Comparison of ENCODE assay signal across 15 cellular contexts in genomic region chr5:147904110-147904509, GRCh38. TPM values are rescaled to one million over a fixed set of nuclear protein-coding genes. Genes with fewer than 3 reads are reported as not detected.
DNase-seq lines count a peak whose midpoint lies in the region; ATAC-seq, FAIRE-seq and TF ChIP-seq lines count a peak whose summit lies in the region.
"Had no signal": no experiment of that assay in that cellular context is flagged by ENCODE, and none has a peak within 500 bp of the region (broad histone marks: within the 10 kb centered on the region; RNA-seq: fewer than 3 reads in every experiment).

No MANE protein-coding gene starts in this region.

- H3K27me3 Mint-ChIP-seq in WTC11 (ENCODE audit: low read depth) (no peaks in the 10 kb centered on the region), type B pancreatic cell (no peaks in the 10 kb centered on the region)
- H3K27me3 Mint-ChIP-seq in activated CD4-positive, alpha-beta memory T cell treated with anti-CD3 and anti-CD28 coated beads, Interleukin-2, amount 10 ng/mL, durations not matched to agents 7 days and 5 days: no peaks in the 10 kb centered on the region

- TF ChIP-seq CTCF in WTC11 (IDR thresholded peaks at IDR 0.05) (no peak), type B pancreatic cell (conservative IDR thresholded peaks at IDR 0.05) (no peak)

- H3K9me3 Mint-ChIP-seq in WTC11 (no peaks in the 10 kb centered on the region), type B pancreatic cell (no peaks in the 10 kb centered on the region)
- H3K9me3 Mint-ChIP-seq in activated CD4-positive, alpha-beta memory T cell treated with anti-CD3 and anti-CD28 coated beads, Interleukin-2, amount 10 ng/mL, durations not matched to agents 7 days and 5 days: no peaks in the 10 kb centered on the region
- H3K9me3 Mint-ChIP-seq: CD8-positive, alpha-beta memory T cell had no signal

- CTCF ChIA-PET in WTC11 (lab: Charles Lee): no interaction called here
- CTCF ChIA-PET in activated CD4-positive, alpha-beta memory T cell treated with anti-CD3 and anti-CD28 coated beads, Interleukin-2, amount 10 ng/mL, durations not matched to agents 7 days and 5 days (lab: Charles Lee): no interaction called here

- H3K4me3 Mint-ChIP-seq in WTC11 (no peak overlapping the region), type B pancreatic cell (no peak overlapping the region)
- no peak overlapping the region for H3K4me3 Mint-ChIP-seq in activated CD4-positive, alpha-beta memory T cell treated with anti-CD3 and anti-CD28 coated beads, Interleukin-2, amount 10 ng/mL, durations not matched to agents 7 days and 5 days
- H3K4me3 Mint-ChIP-seq: CD8-positive, alpha-beta memory T cell had no signal

- no peaks in the 10 kb centered on the region for H3K36me3 Mint-ChIP-seq in WTC11
- no peaks in the 10 kb centered on the region for H3K36me3 Mint-ChIP-seq in type B pancreatic cell
- H3K36me3 Mint-ChIP-seq in activated CD4-positive, alpha-beta memory T cell treated with anti-CD3 and anti-CD28 coated beads, Interleukin-2, amount 10 ng/mL, durations not matched to agents 7 days and 5 days (ENCODE audit: low read depth): no peaks in the 10 kb centered on the region
- H3K36me3 Mint-ChIP-seq: CD8-positive, alpha-beta memory T cell had no signal

- peak; percentile 59 for DNase-seq in M059J (ENCODE audit: low read depth)
- no peak for DNase-seq in WTC11 (ENCODE audit: low spot score)
- no peak for DNase-seq in type B pancreatic cell (ENCODE audit: extremely low spot score, unreplicated experiment)
- no peak for DNase-seq in SKM-1 treated with dmso at 0.1 percent for 144 hours (lab: John Stamatoyannopoulos, UW; ENCODE audit: unreplicated experiment)
- no peak for DNase-seq in activated CD4-positive, alpha-beta memory T cell treated with anti-CD3 and anti-CD28 coated beads, Interleukin-2, amount 10 ng/mL, durations not matched to agents 7 days and 5 days
- DNase-seq in middle frontal gyrus (ENCODE audit: extremely low spot score, low spot score): no peak
- DNase-seq: CD8-positive, alpha-beta memory T cell; DMS 273 treated with DMSO at 0.1 percent for 48 hours; MM.1S; NCI-H1930; NCI-H226; NCI-H526 treated with DMSO at 0.1 percent for 48 hours; Right ventricle myocardium superior had no signal

- H3K27ac Mint-ChIP-seq in WTC11 (peak overlapping the region; percentile 24; the same call in 1 of the 2 replicates), type B pancreatic cell (peak overlapping the region; percentile 35)
- no peak overlapping the region for H3K27ac Mint-ChIP-seq in activated CD4-positive, alpha-beta memory T cell treated with anti-CD3 and anti-CD28 coated beads, Interleukin-2, amount 10 ng/mL, durations not matched to agents 7 days and 5 days
- H3K27ac Mint-ChIP-seq: CD8-positive, alpha-beta memory T cell had no signal

- POLR2A ChIA-PET in WTC11 (lab: Charles Lee): no interaction called here
- POLR2A ChIA-PET in activated CD4-positive, alpha-beta memory T cell treated with anti-CD3 and anti-CD28 coated beads, Interleukin-2, amount 10 ng/mL, durations not matched to agents 7 days and 5 days (lab: Charles Lee): no interaction called here

- H3K4me1 Mint-ChIP-seq in WTC11 (peaks cover 24% of the 10 kb centered on the region), type B pancreatic cell (ENCODE audit: unreplicated experiment) (no peaks in the 10 kb centered on the region)
- H3K4me1 Mint-ChIP-seq in activated CD4-positive, alpha-beta memory T cell treated with anti-CD3 and anti-CD28 coated beads, Interleukin-2, amount 10 ng/mL, durations not matched to agents 7 days and 5 days: no peaks in the 10 kb centered on the region
- H3K4me1 Mint-ChIP-seq: CD8-positive, alpha-beta memory T cell had no signal

- ATAC-seq in WTC11: no peak

- FAIRE-seq in islet of Langerhans (lab: Jason Lieb, UNC): peak; percentile 95
- FAIRE-seq: H54 had no signal

TF ChIP-seq in WTC11, 78 proteins besides CTCF, POLR2A, EP300 and RAD21:
- TF ChIP-seq ZNF219 (CRISPR knock-in tag; IDR thresholded peaks at IDR 0.05; ENCODE audit: borderline replicate concordance) (no peak), AFF4 (CRISPR knock-in tag; IDR thresholded peaks at IDR 0.05; ENCODE audit: borderline replicate concordance) (no peak), ZNF425 (CRISPR knock-in tag; conservative IDR thresholded peaks at IDR 0.05) (no peak), JUN (CRISPR knock-in tag; IDR thresholded peaks at IDR 0.05) (no peak)
- TF ChIP-seq, protein P1, sequence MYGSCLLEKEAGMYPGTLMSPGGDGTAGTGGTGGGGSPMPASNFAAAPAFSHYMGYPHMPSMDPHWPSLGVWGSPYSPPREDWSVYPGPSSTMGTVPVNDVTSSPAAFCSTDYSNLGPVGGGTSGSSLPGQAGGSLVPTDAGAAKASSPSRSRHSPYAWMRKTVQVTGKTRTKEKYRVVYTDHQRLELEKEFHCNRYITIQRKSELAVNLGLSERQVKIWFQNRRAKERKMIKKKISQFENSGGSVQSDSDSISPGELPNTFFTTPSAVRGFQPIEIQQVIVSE (CRISPR knock-in tag; IDR thresholded peaks at IDR 0.05; ENCODE audit: borderline replicate concordance): no peak
- TF ChIP-seq, protein P2, sequence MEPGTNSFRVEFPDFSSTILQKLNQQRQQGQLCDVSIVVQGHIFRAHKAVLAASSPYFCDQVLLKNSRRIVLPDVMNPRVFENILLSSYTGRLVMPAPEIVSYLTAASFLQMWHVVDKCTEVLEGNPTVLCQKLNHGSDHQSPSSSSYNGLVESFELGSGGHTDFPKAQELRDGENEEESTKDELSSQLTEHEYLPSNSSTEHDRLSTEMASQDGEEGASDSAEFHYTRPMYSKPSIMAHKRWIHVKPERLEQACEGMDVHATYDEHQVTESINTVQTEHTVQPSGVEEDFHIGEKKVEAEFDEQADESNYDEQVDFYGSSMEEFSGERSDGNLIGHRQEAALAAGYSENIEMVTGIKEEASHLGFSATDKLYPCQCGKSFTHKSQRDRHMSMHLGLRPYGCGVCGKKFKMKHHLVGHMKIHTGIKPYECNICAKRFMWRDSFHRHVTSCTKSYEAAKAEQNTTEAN (CRISPR knock-in tag; IDR thresholded peaks at IDR 0.05): no peak

RNA-seq across cellular contexts. Expression of gene C5orf46, which starts 2.2 kb away (rescaled TPM):
- 5.9 and 10.0 TPM in 2 replicates for total RNA-seq in M059J (2014; rRNA removed; shearing (Covaris generic))
- total RNA-seq in WTC11 (2021) (not detected in 3 replicates), type B pancreatic cell (ENCODE audit: low replicate concordance) (not detected in 2 replicates)
- not detected for total RNA-seq in activated CD4-positive, alpha-beta memory T cell treated with anti-CD3 and anti-CD28 coated beads, Interleukin-2, amount 10 ng/mL, durations not matched to agents 7 days and 5 days
- total RNA-seq: CD8-positive, alpha-beta memory T cell had no signal

RNA-seq across cellular contexts. Expression of gene SCGB3A2, which starts 25.6 kb away (rescaled TPM):
- total RNA-seq in M059J (2014; rRNA removed; shearing (Covaris generic)): not detected in 2 replicates
- total RNA-seq in WTC11 (2021): 57.3 to 79.1 TPM (median 66.0 TPM) in 3 replicates
- total RNA-seq in type B pancreatic cell (ENCODE audit: low replicate concordance): 1.4 TPM in 1 of 2 replicates, not detected in the other
- total RNA-seq in activated CD4-positive, alpha-beta memory T cell treated with anti-CD3 and anti-CD28 coated beads, Interleukin-2, amount 10 ng/mL, durations not matched to agents 7 days and 5 days: not detected
- total RNA-seq: CD8-positive, alpha-beta memory T cell; Right ventricle myocardium superior had no signal

Comparison
In these comparisons a context has a peak if more than half of its experiments do, and no peak if none do; other contexts are left out.
1. RNA of gene SCGB3A2, which starts 25.6 kb away (total RNA-seq): 57.3 to 79.1 TPM in WTC11; 1.4 TPM in type B pancreatic cell, not detected in activated CD4-positive, alpha-beta memory T cell treated with anti-CD3 and anti-CD28 coated beads, Interleukin-2, amount 10 ng/mL, durations not matched to agents 7 days and 5 days and not detected in M059J; every median in the first group is over 10 times any median in the second.